33 cellular contexts compared by ENCODE assay signal in genomic region chr2:217114117-217114516, GRCh38.
"Had no signal": no experiment of that assay in that cellular context is flagged by ENCODE, and none has a peak within 500 bp of the region (broad histone marks: within the 10 kb centered on the region; RNA-seq: fewer than 3 reads in every experiment).

No MANE protein-coding gene starts in this region.

- H3K36me3 ChIP-seq: adrenal gland, colonic mucosa, WERI-Rb-1 had no signal

- H3K4me3 Mint-ChIP-seq: activated B cell treated with CpG ODN at 0.5 μM for 24 hours; activated CD4-positive, alpha-beta memory T cell treated with anti-CD3 and anti-CD28 coated beads for 36 hours; activated CD4-positive, alpha-beta T cell treated with anti-CD3 and anti-CD28 coated beads, Interleukin-2, amount 10 ng/mL, durations not matched to agents 24 days and 14 days; activated CD8-positive, alpha-beta memory T cell treated with anti-CD3 and anti-CD28 coated beads, Interleukin-2, amount 10 ng/mL, durations not matched to agents 7 days and 5 days; activated CD8-positive, alpha-beta T cell treated with anti-CD3 and anti-CD28 coated beads, Interleukin-2, amount 10 ng/mL, durations not matched to agents 7 days and 5 days; activated naive CD4-positive, alpha-beta T cell treated with anti-CD3 and anti-CD28 coated beads for 36 hours; activated naive CD4-positive, alpha-beta T cell treated with anti-CD3 and anti-CD28 coated beads, Interleukin-2, amount 50 U/mL, for 24 hours; activated naive CD8-positive, alpha-beta T cell treated with anti-CD3 and anti-CD28 coated beads for 36 hours; activated naive CD8-positive, alpha-beta T cell treated with anti-CD3 and anti-CD28 coated beads, Interleukin-2, amount 50 U/mL, for 24 hours; activated T-helper 1 cell treated with anti-CD3 and anti-CD28 coated beads, Interleukin-12 subunit alpha, Interleukin-12 subunit beta, Interleukin-2, Interleukin-4 antibody, amounts not matched to agents 30 ng/mL and 10 ng/mL and 1 ng/mL, durations not matched to agents 14 hours and 24 hours and 36 hours; endodermal cell; T-helper 17 cell; T-helper 2 cell treated with Interferon-gamma antibody and Interleukin-4, amounts not matched to agents 5 μg/mL and 100 μg/mL, for 36 hours had no signal

- H3K4me1 Mint-ChIP-seq: activated B cell treated with CpG ODN at 0.5 μM for 24 hours; activated naive CD4-positive, alpha-beta T cell treated with anti-CD3 and anti-CD28 coated beads, Interleukin-2, amount 50 U/mL, for 24 hours; activated naive CD8-positive, alpha-beta T cell treated with anti-CD3 and anti-CD28 coated beads for 36 hours; activated naive CD8-positive, alpha-beta T cell treated with anti-CD3 and anti-CD28 coated beads, Interleukin-2, amount 50 U/mL, for 24 hours; endodermal cell; T-helper 17 cell had no signal

- H3K27me3 Mint-ChIP-seq: activated CD8-positive, alpha-beta memory T cell treated with anti-CD3 and anti-CD28 coated beads, Interleukin-2, amount 10 ng/mL, durations not matched to agents 7 days and 5 days; T-helper 17 cell had no signal

- H3K4me1 ChIP-seq: adrenal gland, body of pancreas, colonic mucosa had no signal

- H3K27ac Mint-ChIP-seq: activated B cell treated with CpG ODN at 0.5 μM for 24 hours; activated CD4-positive, alpha-beta memory T cell treated with anti-CD3 and anti-CD28 coated beads for 36 hours; activated CD4-positive, alpha-beta T cell treated with anti-CD3 and anti-CD28 coated beads, Interleukin-2, amount 10 ng/mL, durations not matched to agents 24 days and 14 days; activated CD8-positive, alpha-beta memory T cell treated with anti-CD3 and anti-CD28 coated beads, Interleukin-2, amount 10 ng/mL, durations not matched to agents 7 days and 5 days; activated CD8-positive, alpha-beta T cell treated with anti-CD3 and anti-CD28 coated beads, Interleukin-2, amount 10 ng/mL, durations not matched to agents 7 days and 5 days; activated naive CD4-positive, alpha-beta T cell treated with anti-CD3 and anti-CD28 coated beads for 36 hours; activated naive CD4-positive, alpha-beta T cell treated with anti-CD3 and anti-CD28 coated beads, Interleukin-2, amount 50 U/mL, for 24 hours; activated naive CD8-positive, alpha-beta T cell treated with anti-CD3 and anti-CD28 coated beads for 36 hours; activated naive CD8-positive, alpha-beta T cell treated with anti-CD3 and anti-CD28 coated beads, Interleukin-2, amount 50 U/mL, for 24 hours; activated T-helper 1 cell treated with anti-CD3 and anti-CD28 coated beads, Interleukin-12 subunit alpha, Interleukin-12 subunit beta, Interleukin-2, Interleukin-4 antibody, amounts not matched to agents 30 ng/mL and 10 ng/mL and 1 ng/mL, durations not matched to agents 14 hours and 24 hours and 36 hours; activated T-helper 2 cell treated with anti-CD3 and anti-CD28 coated beads, Interferon-gamma antibody, Interleukin-2, Interleukin-4, amounts not matched to agents 10 μg/mL and 5 μg/mL and 100 μg/mL, durations not matched to agents 14 hours and 24 hours and 36 hours; endodermal cell; T-helper 17 cell; T-helper 2 cell treated with Interferon-gamma antibody and Interleukin-4, amounts not matched to agents 5 μg/mL and 100 μg/mL, for 36 hours had no signal

- H3K9me3 ChIP-seq: adrenal gland, body of pancreas, colonic mucosa had no signal

- DNase-seq: activated B cell treated with CpG ODN at 0.5 μM for 24 hours; activated CD4-positive, alpha-beta memory T cell treated with anti-CD3 and anti-CD28 coated beads for 36 hours; activated CD4-positive, alpha-beta T cell treated with anti-CD3 and anti-CD28 coated beads, Interleukin-2, amount 10 ng/mL, durations not matched to agents 24 days and 14 days; activated CD8-positive, alpha-beta memory T cell treated with anti-CD3 and anti-CD28 coated beads, Interleukin-2, amount 10 ng/mL, durations not matched to agents 7 days and 5 days; activated CD8-positive, alpha-beta memory T cell treated with anti-CD3 and anti-CD28 coated beads, Interleukin-2, amount 50 U/mL, for 4 hours; activated CD8-positive, alpha-beta T cell treated with anti-CD3 and anti-CD28 coated beads, Interleukin-2, amount 10 ng/mL, durations not matched to agents 7 days and 5 days; activated effector memory CD4-positive, alpha-beta T cell treated with anti-CD3 and anti-CD28 coated beads, Interleukin-2, amount 50 U/mL, for 16 hours; activated naive CD4-positive, alpha-beta T cell treated with anti-CD3 and anti-CD28 coated beads for 36 hours; activated naive CD8-positive, alpha-beta T cell treated with anti-CD3 and anti-CD28 coated beads for 36 hours; activated naive CD8-positive, alpha-beta T cell treated with anti-CD3 and anti-CD28 coated beads, Interleukin-2, amount 50 U/mL, for 24 hours; activated T-cell treated with anti-CD3 and anti-CD28 coated beads, Interleukin-2, amount 50 U/mL, for 1 hour; activated T-cell treated with anti-CD3 and anti-CD28 coated beads, Interleukin-2, amount 50 U/mL, for 48 hours; adrenal gland; amygdala; aorta; body of pancreas; central memory CD4-positive, alpha-beta T cell; cerebellar nuclear complex; colonic mucosa; effector memory CD4-positive, alpha-beta T cell; endodermal cell; foreskin fibroblast; SW 1271; T-helper 1 cell; T-helper 17 cell; T1000; WERI-Rb-1 had no signal

- H3K4me3 ChIP-seq: adrenal gland, body of pancreas, colonic mucosa had no signal

- H3K27me3 ChIP-seq: adrenal gland, body of pancreas, colonic mucosa had no signal

- ATAC-seq: activated CD4-positive, CD25-positive, alpha-beta regulatory T cell treated with anti-CD3 and anti-CD28 coated beads, Interleukin-2, amount 50 U/mL, for 24 hours; activated CD8-positive, alpha-beta memory T cell treated with anti-CD3 and anti-CD28 coated beads, Interleukin-2, amount 10 ng/mL, durations not matched to agents 7 days and 5 days; activated CD8-positive, alpha-beta T cell treated with anti-CD3 and anti-CD28 coated beads, Interleukin-2, amount 10 ng/mL, durations not matched to agents 7 days and 5 days; activated naive CD8-positive, alpha-beta T cell treated with anti-CD3 and anti-CD28 coated beads, Interleukin-2, amount 50 U/mL, for 24 hours; body of pancreas; esophagus mucosa; T-helper 17 cell had no signal

- H3K36me3 Mint-ChIP-seq: activated CD4-positive, alpha-beta memory T cell treated with anti-CD3 and anti-CD28 coated beads for 36 hours; activated CD8-positive, alpha-beta memory T cell treated with anti-CD3 and anti-CD28 coated beads, Interleukin-2, amount 10 ng/mL, durations not matched to agents 7 days and 5 days; activated naive CD4-positive, alpha-beta T cell treated with anti-CD3 and anti-CD28 coated beads, Interleukin-2, amount 50 U/mL, for 24 hours; activated naive CD8-positive, alpha-beta T cell treated with anti-CD3 and anti-CD28 coated beads for 36 hours had no signal

- H3K9me3 Mint-ChIP-seq: activated CD4-positive, alpha-beta memory T cell treated with anti-CD3 and anti-CD28 coated beads for 36 hours; activated naive CD4-positive, alpha-beta T cell treated with anti-CD3 and anti-CD28 coated beads, Interleukin-2, amount 50 U/mL, for 24 hours; activated naive CD8-positive, alpha-beta T cell treated with anti-CD3 and anti-CD28 coated beads for 36 hours; activated naive CD8-positive, alpha-beta T cell treated with anti-CD3 and anti-CD28 coated beads, Interleukin-2, amount 50 U/mL, for 24 hours; activated T-helper 1 cell treated with anti-CD3 and anti-CD28 coated beads, Interleukin-12 subunit alpha, Interleukin-12 subunit beta, Interleukin-2, Interleukin-4 antibody, amounts not matched to agents 30 ng/mL and 10 ng/mL and 1 ng/mL, durations not matched to agents 14 hours and 24 hours and 36 hours; activated T-helper 2 cell treated with anti-CD3 and anti-CD28 coated beads, Interferon-gamma antibody, Interleukin-2, Interleukin-4, amounts not matched to agents 10 μg/mL and 5 μg/mL and 100 μg/mL, durations not matched to agents 14 hours and 24 hours and 36 hours; endodermal cell; T-helper 2 cell treated with Interferon-gamma antibody and Interleukin-4, amounts not matched to agents 5 μg/mL and 100 μg/mL, for 36 hours had no signal

- H3K27ac ChIP-seq: adrenal gland, body of pancreas, colonic mucosa, WERI-Rb-1 had no signal
